ENCODE assay signal across 1 cellular context in genomic region chr6:130018830-130019795, GRCh38.
TF ChIP-seq lines count a peak whose summit lies in the region.

No MANE protein-coding gene starts in this region.

TF ChIP-seq in H1, 55 proteins besides CTCF, POLR2A, EP300 and RAD21 (continued from another document):
- no peak for TF ChIP-seq SIRT6 (IDR thresholded peaks at IDR 0.05; ENCODE audit: low read length)
- no peak for TF ChIP-seq SIN3A (conservative IDR thresholded peaks at IDR 0.05 in 1 of 2, IDR thresholded peaks at IDR 0.05 in 1 of 2; ENCODE audit: low read depth in 1 of 2, low read length in 2 of 2)
- TF ChIP-seq CREB1 (IDR thresholded peaks at IDR 0.05), result no peak; the same call in 1 of the 2 replicates
- no peak for TF ChIP-seq E2F6 (IDR thresholded peaks at IDR 0.05)
- TF ChIP-seq TAF1 (IDR thresholded peaks at IDR 0.05; ENCODE audit: low read depth, low read length), result peak; percentile 37; the same call in 1 of the 2 replicates
- no peak for TF ChIP-seq SP2 (IDR thresholded peaks at IDR 0.05; ENCODE audit: low read length)
- no peak; the same call in 1 of the 2 replicates for TF ChIP-seq RBBP5 (IDR thresholded peaks at IDR 0.05; ENCODE audit: borderline replicate concordance, low read depth, low read length)
- TF ChIP-seq PHF8 (conservative IDR thresholded peaks at IDR 0.05; ENCODE audit: low read depth, low read length), result peak; percentile 45
- TF ChIP-seq ASH2L (IDR thresholded peaks at IDR 0.05; ENCODE audit: low read length), result peak; percentile 52
- no peak for TF ChIP-seq CTBP2 (IDR thresholded peaks at IDR 0.05; ENCODE audit: borderline replicate concordance, insufficient read depth, insufficient read length, low read length)
- no peak for TF ChIP-seq SP4 (IDR thresholded peaks at IDR 0.05; ENCODE audit: low read length)
- TF ChIP-seq CHD2 (IDR thresholded peaks at IDR 0.05; ENCODE audit: low read length), result no peak
- no peak for TF ChIP-seq NANOG (IDR thresholded peaks at IDR 0.05; ENCODE audit: insufficient read depth, low read depth, low read length, poor library complexity, severe bottlenecking)
- TF ChIP-seq TBP (IDR thresholded peaks at IDR 0.05; ENCODE audit: low read depth, low read length), result no peak
- no peak for TF ChIP-seq RNF2 (IDR thresholded peaks at IDR 0.05; ENCODE audit: borderline replicate concordance, low read depth, low read length, missing control alignments, poor library complexity, severe bottlenecking)
- TF ChIP-seq EGR1 (IDR thresholded peaks at IDR 0.05; ENCODE audit: borderline replicate concordance, low read depth, low read length), result no peak
- no peak for TF ChIP-seq KDM1A (IDR thresholded peaks at IDR 0.05; ENCODE audit: borderline replicate concordance, low read length)
- no peak for TF ChIP-seq CBX8 (IDR thresholded peaks at IDR 0.05; ENCODE audit: borderline replicate concordance, low read depth, low read length)
- TF ChIP-seq CBX5 (IDR thresholded peaks at IDR 0.05; ENCODE audit: low read depth, low read length), result no peak
- peak; percentile 70 to 75; a peak in 1 of 4 replicates for TF ChIP-seq HDAC2 (IDR thresholded peaks at IDR 0.05; ENCODE audit: borderline replicate concordance in 1 of 2, low read depth in 2 of 2, low read length in 2 of 2)
- TF ChIP-seq RXRA (IDR thresholded peaks at IDR 0.05; ENCODE audit: insufficient read depth, low read depth, low read length), result no peak
- TF ChIP-seq KDM4A (IDR thresholded peaks at IDR 0.05; ENCODE audit: low read depth, low read length, severe bottlenecking), result peak; percentile 95
- TF ChIP-seq GTF2F1 (IDR thresholded peaks at IDR 0.05; ENCODE audit: borderline replicate concordance, low read depth, low read length), result no peak
- TF ChIP-seq GABPA (IDR thresholded peaks at IDR 0.05; ENCODE audit: borderline replicate concordance, insufficient read depth, low read length), result no peak
- peak; percentile 41; the same call in 1 of the 2 replicates for TF ChIP-seq YY1 (IDR thresholded peaks at IDR 0.05; ENCODE audit: low read depth, low read length)
- TF ChIP-seq SUZ12 (IDR thresholded peaks at IDR 0.05; ENCODE audit: low read length), result peak; percentile 28; the same call in 1 of the 2 replicates
- TF ChIP-seq EZH2 (IDR thresholded peaks at IDR 0.05; ENCODE audit: low read depth, low read length, severe bottlenecking), result no peak
- no peak for TF ChIP-seq SRF (IDR thresholded peaks at IDR 0.05; ENCODE audit: low read depth, low read length)
- no peak for TF ChIP-seq JUND (IDR thresholded peaks at IDR 0.05; ENCODE audit: low read length)
